ENCODE assay signal across 18 cellular contexts in genomic region chr11:7590529-7590928, GRCh38.
DNase-seq lines count a peak whose midpoint lies in the region; ATAC-seq lines count a peak whose summit lies in the region.
"Had no signal": no experiment of that assay in that cellular context is flagged by ENCODE, and none has a peak within 500 bp of the region (broad histone marks: within the 10 kb centered on the region; RNA-seq: fewer than 3 reads in every experiment).

No MANE protein-coding gene starts in this region.

- H3K4me3 Mint-ChIP-seq in memory B cell = no peak overlapping the region
- no peak overlapping the region for H3K4me3 Mint-ChIP-seq in stimulated activated memory B cell treated with anti-CD40 and anti-IgM and Interleukin-4, amounts not matched to agents 10 μg/mL and 1 μg/mL and 100 μg/mL, for 72 hours

- DNase-seq in memory B cell (ENCODE audit: low spot score in 2 of 2) (no peak), activated gamma-delta T cell treated with Interleukin-2 at 50 U/mL for 16 hours (no peak)
- no peak for DNase-seq in activated CD8-positive, alpha-beta memory T cell treated with anti-CD3 and anti-CD28 coated beads for 24 hours
- DNase-seq: ACHN; DMS79; KBM-7; NCI-H1105; NCI-H1694; NCI-H2081 treated with DMSO at 0.1 percent for 48 hours; NCI-H510A; NCI-H748 treated with DMSO at 0.1 percent for 48 hours; NK-92 treated with Interleukin-12 subunit alpha and Interleukin-12 subunit beta, amount 100 ng/mL, for 24 hours; SHP77 treated with DMSO at 0.1 percent for 48 hours had no signal

- H3K36me3 Mint-ChIP-seq in memory B cell = peaks cover 18% of the 10 kb centered on the region
- peaks cover 25% of the 10 kb centered on the region for H3K36me3 Mint-ChIP-seq in stimulated activated memory B cell treated with anti-CD40 and anti-IgM and Interleukin-4, amounts not matched to agents 10 μg/mL and 1 μg/mL and 100 μg/mL, for 72 hours

- peaks cover 23% of the 10 kb centered on the region for H3K4me1 Mint-ChIP-seq in memory B cell
- H3K4me1 Mint-ChIP-seq in stimulated activated memory B cell treated with anti-CD40 and anti-IgM and Interleukin-4, amounts not matched to agents 10 μg/mL and 1 μg/mL and 100 μg/mL, for 72 hours = peaks cover 38% of the 10 kb centered on the region

- no peaks in the 10 kb centered on the region for H3K9me3 Mint-ChIP-seq in memory B cell
- no peaks in the 10 kb centered on the region for H3K9me3 Mint-ChIP-seq in stimulated activated memory B cell treated with anti-CD40 and anti-IgM and Interleukin-4, amounts not matched to agents 10 μg/mL and 1 μg/mL and 100 μg/mL, for 72 hours

- no peaks in the 10 kb centered on the region for H3K27me3 Mint-ChIP-seq in memory B cell
- H3K27me3 Mint-ChIP-seq in stimulated activated memory B cell treated with anti-CD40 and anti-IgM and Interleukin-4, amounts not matched to agents 10 μg/mL and 1 μg/mL and 100 μg/mL, for 72 hours = no peaks in the 10 kb centered on the region

- H3K27ac ChIP-seq in angular gyrus (ENCODE audit: low read depth, low read length) (peak overlapping the region; percentile 88), cingulate gyrus (ENCODE audit: low read depth, low read length) (peak overlapping the region; percentile 6)
- H3K27ac ChIP-seq: C4-2B had no signal

- peak overlapping the region; percentile 60 for H3K27ac Mint-ChIP-seq in memory B cell
- peak overlapping the region; percentile 31 for H3K27ac Mint-ChIP-seq in stimulated activated memory B cell treated with anti-CD40 and anti-IgM and Interleukin-4, amounts not matched to agents 10 μg/mL and 1 μg/mL and 100 μg/mL, for 72 hours

- ATAC-seq in memory B cell (ENCODE audit: low read depth) = no peak
- ATAC-seq in stimulated activated memory B cell treated with anti-CD40 and anti-IgM and Interleukin-4, amounts not matched to agents 10 μg/mL and 1 μg/mL and 100 μg/mL, for 72 hours = no peak
- no peak for ATAC-seq in GM18873 (IDR thresholded peaks at IDR 0.05; ENCODE audit: low FRiP score, unreplicated experiment)
